Comparison of ENCODE assay signal across 14 cellular contexts in the genomic region with DNA sequence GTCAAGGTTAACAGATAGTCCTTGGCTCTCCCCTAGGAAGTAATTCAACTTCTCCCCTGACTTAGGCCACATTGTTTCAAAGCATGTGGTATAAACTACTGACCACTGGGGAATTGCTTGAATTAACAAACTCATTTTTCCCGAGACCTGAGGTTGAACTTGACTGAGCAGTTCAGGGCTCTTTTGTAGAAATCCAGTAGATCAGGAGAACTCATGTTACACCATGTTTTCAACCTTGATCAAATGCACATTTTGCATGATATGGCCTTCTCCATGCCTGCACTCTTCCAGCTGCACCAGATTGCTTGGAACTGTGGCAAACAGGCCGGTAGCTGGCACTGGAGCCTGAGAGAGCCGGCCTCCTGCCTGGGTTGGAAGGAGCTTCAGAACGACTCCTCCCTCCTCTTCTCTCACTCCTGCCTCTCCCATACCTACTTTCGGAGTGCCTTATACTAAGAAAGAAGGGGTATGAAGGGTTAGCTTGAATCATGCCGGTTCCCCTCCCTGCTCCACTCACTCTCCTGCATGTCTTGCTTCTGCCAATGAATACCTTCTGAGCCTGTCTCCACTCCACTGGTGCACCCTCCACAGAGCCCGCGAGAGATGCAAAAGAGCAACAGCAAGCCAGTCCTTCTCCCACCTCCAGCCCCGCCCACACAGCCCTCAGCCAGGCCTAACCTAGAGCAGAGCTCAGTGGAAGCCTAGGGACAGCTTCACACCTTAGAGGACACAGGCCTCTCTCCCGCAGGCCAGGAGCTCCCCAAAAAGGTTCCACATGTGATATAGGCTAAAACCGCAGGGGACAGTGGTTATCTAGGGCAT.
DNase-seq lines count a peak whose midpoint lies in the region; ATAC-seq, FAIRE-seq and TF ChIP-seq lines count a peak whose summit lies in the region.
"Had no signal": no experiment of that assay in that cellular context is flagged by ENCODE, and none has a peak within 500 bp of the region (broad histone marks: within the 10 kb centered on the region; RNA-seq: fewer than 3 reads in every experiment).

No MANE protein-coding gene starts in this region.

- peak overlapping the region; percentile 94 for H3K14ac ChIP-seq in IMR-90 (replicated peaks; ENCODE audit: low read depth, low read length)

- H4K8ac ChIP-seq in IMR-90 (ENCODE audit: low read depth in 2 of 2, low read length in 2 of 2), result peak overlapping the region in 1 of 2 experiments; percentile 49; a peak in 1 of 4 replicates

- dilution Hi-C loops in IMR-90 (cut with HindIII; ENCODE audit: low sequenced_read_pairs, unreplicated experiment), result no loop called here

- TF ChIP-seq RAD21 in IMR-90 (IDR thresholded peaks at IDR 0.05; ENCODE audit: low read length), result no peak

- H3K27ac ChIP-seq in IMR-90 (ENCODE audit: insufficient read depth, low read length), result peak overlapping the region; percentile 19; the same call in 1 of the 2 replicates
- no peak overlapping the region for H3K27ac ChIP-seq in astrocyte (ENCODE audit: low read depth, low read length)
- peak overlapping the region in 2 of 5 donors; percentile 34 to 88 for H3K27ac ChIP-seq in stomach

- CTCF ChIA-PET in IMR-90 (lab: Yijun Ruan, JAX), result interaction anchor here (0.9 to 1.3 kb wide), 2 partner anchors 8 to 31 kb away, joined by 3 to 5 read pairs; no protein-coding TSS in a partner anchor

- FAIRE-seq in astrocyte (lab: Jason Lieb, UNC), result no peak

- TF ChIP-seq POLR2A in IMR-90 (IDR thresholded peaks at IDR 0.05; ENCODE audit: low read depth, low read length), result no peak
- no peak for TF ChIP-seq POLR2A in stomach (IDR thresholded peaks at IDR 0.05)

- H3K23ac ChIP-seq in IMR-90 (ENCODE audit: low read depth, low read length), result peak overlapping the region; percentile 33; the same call in 1 of the 2 replicates

- H2BK20ac ChIP-seq in IMR-90 (ENCODE audit: low read depth, low read length), result peak overlapping the region; percentile 53

- H4K20me1 ChIP-seq in IMR-90 (ENCODE audit: insufficient read depth, low read length) (no peaks in the 10 kb centered on the region), astrocyte (ENCODE audit: insufficient read depth, low read length) (no peaks in the 10 kb centered on the region)

- no peaks in the 10 kb centered on the region for H3K9me3 Mint-ChIP-seq in astrocyte (ENCODE audit: unreplicated experiment)
- H3K9me3 Mint-ChIP-seq: IgD-negative memory B cell had no signal

- H3K27me3 ChIP-seq in IMR-90 (ENCODE audit: control insufficient read depth, insufficient read depth, low read length) (peaks cover 2% of the 10 kb centered on the region; the same call in 1 of the 2 replicates), astrocyte (ENCODE audit: insufficient read depth, low read length) (no peaks in the 10 kb centered on the region), stomach (no peaks in the 10 kb centered on the region)

- peak overlapping the region; percentile 94 for H2BK120ac ChIP-seq in IMR-90 (ENCODE audit: low read depth, low read length)

- peaks cover 25% of the 10 kb centered on the region for H3K9me1 ChIP-seq in IMR-90 (ENCODE audit: insufficient read depth, low read length)

- H4K5ac ChIP-seq in IMR-90 (ENCODE audit: low read depth, low read length), result peak overlapping the region; percentile 34

- H2AK5ac ChIP-seq in IMR-90 (ENCODE audit: low read depth, low read length), result peak overlapping the region; percentile 92

- H3K9me3 ChIP-seq in IMR-90 (ENCODE audit: control insufficient read depth, insufficient read depth, low read length) (no peaks in the 10 kb centered on the region), astrocyte (ENCODE audit: insufficient read depth, low read depth, low read length) (no peaks in the 10 kb centered on the region), stomach (no peaks in the 10 kb centered on the region)

- H3K36me3 ChIP-seq in IMR-90 (ENCODE audit: control insufficient read depth, insufficient read depth, low read length), result no peaks in the 10 kb centered on the region
- no peaks in the 10 kb centered on the region for H3K36me3 ChIP-seq in astrocyte (ENCODE audit: insufficient read depth, low read length)
- no peaks in the 10 kb centered on the region for H3K36me3 ChIP-seq in stomach

- peak overlapping the region; percentile 34; the same call in 1 of the 3 replicates for H2BK15ac ChIP-seq in IMR-90 (ENCODE audit: low read depth, low read length)

- no peak overlapping the region for H2BK5ac ChIP-seq in IMR-90 (ENCODE audit: low read depth, low read length, poor library complexity, severe bottlenecking)

- 100% methylated on average over 2 of the region's 11 CpGs; no CpG with 5 or more reads in 1 of the 2 experiments for WGBS in IMR-90 (ENCODE audit: extremely low coverage in 2 of 2, insufficient read length in 1 of 2), 2 experiments
- WGBS in stomach, 5 donors, result 64 to 81% (median 70%) methylated on average over 11 of the region's 11 CpGs

- H3K4me2 ChIP-seq in IMR-90 (ENCODE audit: low read depth, low read length) (peak overlapping the region; percentile 0; the same call in 1 of the 2 replicates), astrocyte (ENCODE audit: low read length) (no peak overlapping the region)

- no peaks in the 10 kb centered on the region for H3K79me2 ChIP-seq in astrocyte (ENCODE audit: insufficient read depth, low read length)

- H3K56ac ChIP-seq in IMR-90 (ENCODE audit: extremely low read depth, insufficient read depth, low read length), result no peak overlapping the region

- POLR2A ChIA-PET in IMR-90 (lab: Charles Lee; ENCODE audit: unreplicated experiment), result interaction anchor here (0.6 to 0.9 kb wide), 2 partner anchors 12 to 157 kb away, joined by 3 read pairs; no protein-coding TSS in a partner anchor

- peaks cover 35% of the 10 kb centered on the region for H3K27me3 Mint-ChIP-seq in astrocyte (ENCODE audit: low read depth, unreplicated experiment)

- H3K9ac ChIP-seq in IMR-90 (ENCODE audit: low read depth, low read length) (no peak overlapping the region), astrocyte (ENCODE audit: low read length) (no peak overlapping the region)

- peak overlapping the region; percentile 62 for H4K91ac ChIP-seq in IMR-90 (ENCODE audit: insufficient read depth, low read depth, low read length)

- peaks cover 13% of the 10 kb centered on the region for H3K4me1 Mint-ChIP-seq in astrocyte (ENCODE audit: low read depth, unreplicated experiment)

- peak overlapping the region; percentile 56 for H2AK9ac ChIP-seq in IMR-90 (replicated peaks; ENCODE audit: low read depth, low read length, poor library complexity)

- ATAC-seq in IMR-90 (ENCODE audit: low read depth) (peak; percentile 77), HG02610 (IDR thresholded peaks at IDR 0.05; ENCODE audit: unreplicated experiment) (no peak), GM21825 (IDR thresholded peaks at IDR 0.05; ENCODE audit: unreplicated experiment) (no peak)
- ATAC-seq: HCT116, left ventricle myocardium superior, SK-N-SH treated with all-trans-retinoic acid at 6 μM for 48 hours had no signal

- H3K4me3 Mint-ChIP-seq in astrocyte (ENCODE audit: unreplicated experiment), result no peak overlapping the region
- H3K4me3 Mint-ChIP-seq: IgD-negative memory B cell had no signal

- H3K4me1 ChIP-seq in IMR-90 (ENCODE audit: control insufficient read depth, insufficient read depth, low read length) (peaks cover 35% of the 10 kb centered on the region), astrocyte (ENCODE audit: insufficient read depth, low read length) (peaks cover 23% of the 10 kb centered on the region), stomach (peaks cover 27 to 94% (median 60%) of the 10 kb centered on the region in 4 donors)

- H2AFZ ChIP-seq in IMR-90 (replicated peaks; ENCODE audit: low read length, poor library complexity) (peak overlapping the region; percentile 28), astrocyte (ENCODE audit: low read depth, low read length) (no peak overlapping the region)

- no peak for TF ChIP-seq EP300 in stomach (IDR thresholded peaks at IDR 0.05)

- H3K27ac Mint-ChIP-seq in astrocyte (ENCODE audit: unreplicated experiment), result no peak overlapping the region
- H3K27ac Mint-ChIP-seq: IgD-negative memory B cell had no signal

- peak; percentile 85 for DNase-seq in IMR-90
- DNase-seq in astrocyte (ENCODE audit: low read depth), result peak; percentile 61
- peak; percentile 23 for DNase-seq in iris pigment epithelial cell (ENCODE audit: low read depth)
- peak; percentile 7 for DNase-seq in stomach
- DNase-seq in C1 segment of cervical spinal cord (lab: John Stamatoyannopoulos, UW), result no peak
- DNase-seq in activated CD8-positive, alpha-beta memory T cell treated with anti-CD3 and anti-CD28 coated beads, Interleukin-2, amount 50 U/mL, for 48 hours, result no peak
- DNase-seq: left ventricle myocardium superior; NK-92 treated with Interleukin-12 subunit alpha and Interleukin-12 subunit beta, amount 100 ng/mL, for 24 hours; nucleus accumbens had no signal

- TF ChIP-seq CTCF in IMR-90 (conservative IDR thresholded peaks at IDR 0.05; ENCODE audit: low read depth, low read length), result no peak
- no peak for TF ChIP-seq CTCF in astrocyte (IDR thresholded peaks at IDR 0.05; ENCODE audit: insufficient read depth, low read depth, low read length)
- TF ChIP-seq CTCF in stomach (IDR thresholded peaks at IDR 0.05), result no peak

- peak overlapping the region; percentile 60 for H3K4ac ChIP-seq in IMR-90 (ENCODE audit: low read depth, low read length)

- no peaks in the 10 kb centered on the region for H3K36me3 Mint-ChIP-seq in astrocyte (ENCODE audit: low read depth, unreplicated experiment)
- H3K36me3 Mint-ChIP-seq: IgD-negative memory B cell had no signal

- BruUV-seq in IMR-90 (replicated peaks; lab: Mats Ljungman, UMichigan), result no TSS peak

- H3K4me3 ChIP-seq in IMR-90 (ENCODE audit: insufficient read depth, low read depth, low read length) (no peak overlapping the region), astrocyte (ENCODE audit: insufficient read depth, low read depth, low read length) (no peak overlapping the region), stomach (no peak overlapping the region)

- in situ Hi-C loops in IMR-90 (cut with MboI; ENCODE audit: low sequenced_read_pairs), result no loop called here

- intact Hi-C loops in IMR-90 (cut with micrococcal nuclease), result no loop called here
- intact Hi-C loops in stomach (cut with DNase I; ENCODE audit: low total_unique reads), result no loop called here

- H3K79me1 ChIP-seq in IMR-90 (ENCODE audit: low read depth in 1 of 2, low read length in 2 of 2), result peaks cover 0 to 16% of the 10 kb centered on the region in 2 experiments; a peak in 1 of 4 replicates

- H3K18ac ChIP-seq in IMR-90 (ENCODE audit: low read depth, low read length), result peak overlapping the region; percentile 40; the same call in 1 of the 2 replicates

TF ChIP-seq in IMR-90, 13 proteins besides CTCF, POLR2A, EP300 and RAD21 (continues in another document):
- TF ChIP-seq MXI1 (IDR thresholded peaks at IDR 0.05; ENCODE audit: borderline replicate concordance, low read depth, low read length), result no peak

Comparison
In these comparisons a context has a peak if more than half of its experiments do, and no peak if none do; other contexts are left out.
1. DNase-seq: peak in IMR-90 (single experiment), astrocyte (single experiment), iris pigment epithelial cell (single experiment) and stomach (single experiment); none in C1 segment of cervical spinal cord (0 of 14) and activated CD8-positive, alpha-beta memory T cell treated with anti-CD3 and anti-CD28 coated beads, Interleukin-2, amount 50 U/mL, for 48 hours (single experiment).